Comparison of ENCODE assay signal across 8 cellular contexts in genomic region chr16:88810868-88811599, GRCh38. TPM values are rescaled to one million over a fixed set of nuclear protein-coding genes. Genes with fewer than 3 reads are reported as not detected.
DNase-seq lines count a peak whose midpoint lies in the region; ATAC-seq and TF ChIP-seq lines count a peak whose summit lies in the region.

No MANE protein-coding gene starts in this region.

- H3K9me3 Mint-ChIP-seq in activated CD4-positive, alpha-beta memory T cell treated with anti-CD3 and anti-CD28 coated beads for 36 hours: no peaks in the 10 kb centered on the region

- POLR2A ChIA-PET in activated CD4-positive, alpha-beta memory T cell treated with anti-CD3 and anti-CD28 coated beads for 36 hours (lab: Charles Lee): interaction anchor here (0.6 to 6.9 kb wide), 9 partner anchors 8 to 405 kb away, joined by 3 to 81 read pairs (median 4); partner anchors contain the start of genes GALNS, PIEZO1, TRAPPC2L and ZC3H18

- peak; percentile 50 for ATAC-seq in GM18861 (IDR thresholded peaks at IDR 0.05; ENCODE audit: unreplicated experiment)
- peak; percentile 40 for ATAC-seq in HG03039 (IDR thresholded peaks at IDR 0.05; ENCODE audit: unreplicated experiment)

- H3K36me3 Mint-ChIP-seq in activated CD4-positive, alpha-beta memory T cell treated with anti-CD3 and anti-CD28 coated beads for 36 hours: peaks cover 42% of the 10 kb centered on the region

- CTCF ChIA-PET in activated CD4-positive, alpha-beta memory T cell treated with anti-CD3 and anti-CD28 coated beads for 36 hours (lab: Charles Lee): interaction anchor here (0.6 to 5.2 kb wide), 11 partner anchors 8 to 356 kb away, joined by 3 to 39 read pairs (median 5); partner anchors contain the start of genes CDT1, GALNS and TRAPPC2L

- DNase-seq in AG10803 (ENCODE audit: low read depth): peak; percentile 71
- peak; percentile 9 for DNase-seq in NCI-H2196 treated with DMSO at 0.1 percent for 48 hours (lab: John Stamatoyannopoulos, UW; ENCODE audit: unreplicated experiment)
- DNase-seq in activated CD4-positive, alpha-beta memory T cell treated with anti-CD3 and anti-CD28 coated beads for 36 hours: peak; percentile 70
- DNase-seq in effector CD8-positive, alpha-beta T cell (lab: John Stamatoyannopoulos, UW): peak; percentile 61
- DNase-seq in medulla oblongata (ENCODE audit: extremely low spot score): peak; percentile 93
- DNase-seq in stimulated activated CD8-positive, alpha-beta memory T cell treated with anti-CD3 and anti-CD28 coated beads, Interleukin-4, amount 100 ng/mL, for 1 hour (ENCODE audit: low read depth in 2 of 2, low spot score in 1 of 2): peak; percentile 35 to 44

- intact Hi-C loops in activated CD4-positive, alpha-beta memory T cell treated with anti-CD3 and anti-CD28 coated beads for 36 hours (cut with micrococcal nuclease): loop anchor here (2.0 to 10.0 kb wide), 2 partner anchors 28 to 284 kb away; partner anchors contain the start of gene ACSF3

- peaks cover 28% of the 10 kb centered on the region for H3K4me1 Mint-ChIP-seq in activated CD4-positive, alpha-beta memory T cell treated with anti-CD3 and anti-CD28 coated beads for 36 hours (ENCODE audit: low read depth)

- peak overlapping the region; percentile 74 for H3K4me3 ChIP-seq in AG10803 (ENCODE audit: low read length)

- peak overlapping the region; percentile 95 for H3K4me3 Mint-ChIP-seq in activated CD4-positive, alpha-beta memory T cell treated with anti-CD3 and anti-CD28 coated beads for 36 hours

- peak overlapping the region; percentile 89 for H3K27ac Mint-ChIP-seq in activated CD4-positive, alpha-beta memory T cell treated with anti-CD3 and anti-CD28 coated beads for 36 hours

- H3K27me3 Mint-ChIP-seq in activated CD4-positive, alpha-beta memory T cell treated with anti-CD3 and anti-CD28 coated beads for 36 hours: no peaks in the 10 kb centered on the region

- no peak for TF ChIP-seq CTCF in AG10803 (conservative IDR thresholded peaks at IDR 0.05; ENCODE audit: low read length)

RNA-seq across cellular contexts. Expression of gene APRT, which starts 0.7 kb away (rescaled TPM):
- total RNA-seq in activated CD4-positive, alpha-beta memory T cell treated with anti-CD3 and anti-CD28 coated beads for 36 hours: 100 to 1,000 TPM; 270 to 272 TPM

RNA-seq across cellular contexts. Expression of gene CDT1, which starts 7.4 kb away (rescaled TPM):
- total RNA-seq in activated CD4-positive, alpha-beta memory T cell treated with anti-CD3 and anti-CD28 coated beads for 36 hours: 100 to 1,000 TPM; 169 to 183 TPM

RNA-seq across cellular contexts. Expression of gene PIEZO1, which starts 26.0 kb away (rescaled TPM):
- 100 to 1,000 TPM; 221 to 234 TPM for total RNA-seq in activated CD4-positive, alpha-beta memory T cell treated with anti-CD3 and anti-CD28 coated beads for 36 hours

RNA-seq across cellular contexts. Expression of gene GALNS, which starts 45.7 kb away (rescaled TPM):
- 10 to 100 TPM; 22.0 to 24.1 TPM for total RNA-seq in activated CD4-positive, alpha-beta memory T cell treated with anti-CD3 and anti-CD28 coated beads for 36 hours

RNA-seq across cellular contexts. Expression of gene TRAPPC2L, which starts 45.9 kb away (rescaled TPM):
- 10 to 100 TPM; 63.6 to 71.5 TPM for total RNA-seq in activated CD4-positive, alpha-beta memory T cell treated with anti-CD3 and anti-CD28 coated beads for 36 hours

Comparison
In these comparisons a context has a peak if more than half of its experiments do, and no peak if none do; other contexts are left out.
1. Peak in every context shown above with its lines: DNase-seq, ATAC-seq and H3K4me3 ChIP-seq.
2. DNase-seq: peak in every context shown above with its lines; median percentile 93 in medulla oblongata; 71 in AG10803; 70 in activated CD4-positive, alpha-beta memory T cell treated with anti-CD3 and anti-CD28 coated beads for 36 hours; 61 in effector CD8-positive, alpha-beta T cell; 40 in stimulated activated CD8-positive, alpha-beta memory T cell treated with anti-CD3 and anti-CD28 coated beads, Interleukin-4, amount 100 ng/mL, for 1 hour; 9 in NCI-H2196 treated with DMSO at 0.1 percent for 48 hours.